In genomic region chr6:12291785-12292604, GRCh38 we compare ENCODE assay signal across 10 cellular contexts. TPM values are rescaled to one million over a fixed set of nuclear protein-coding genes. Genes with fewer than 3 reads are reported as not detected.
DNase-seq lines count a peak whose midpoint lies in the region; ATAC-seq and TF ChIP-seq lines count a peak whose summit lies in the region.
"Had no signal": no experiment of that assay in that cellular context is flagged by ENCODE, and none has a peak within 500 bp of the region (broad histone marks: within the 10 kb centered on the region; RNA-seq: fewer than 3 reads in every experiment).

No MANE protein-coding gene starts in this region.

- no peak overlapping the region for H3K27ac ChIP-seq in naive thymus-derived CD4-positive, alpha-beta T cell (ENCODE audit: low read depth, low read length)

- POLR2A ChIA-PET in naive thymus-derived CD4-positive, alpha-beta T cell (lab: Charles Lee) = no interaction called here
- POLR2A ChIA-PET in activated CD4-positive, alpha-beta memory T cell treated with anti-CD3 and anti-CD28 coated beads, Interleukin-2, amount 10 ng/mL, durations not matched to agents 7 days and 5 days (lab: Charles Lee) = no interaction called here

- no peak overlapping the region for H3K4me3 ChIP-seq in LNCaP clone FGC (ENCODE audit: low read depth, low read length)
- H3K4me3 ChIP-seq in naive thymus-derived CD4-positive, alpha-beta T cell (ENCODE audit: low read length) = no peak overlapping the region

- H3K27me3 Mint-ChIP-seq in naive thymus-derived CD4-positive, alpha-beta T cell = peaks cover 31 to 53% (median 38%) of the 10 kb centered on the region in 5 donors
- H3K27me3 Mint-ChIP-seq in activated CD4-positive, alpha-beta memory T cell treated with anti-CD3 and anti-CD28 coated beads, Interleukin-2, amount 10 ng/mL, durations not matched to agents 7 days and 5 days = peaks cover 45% of the 10 kb centered on the region

- CTCF ChIA-PET in naive thymus-derived CD4-positive, alpha-beta T cell (lab: Charles Lee) = no interaction called here
- CTCF ChIA-PET in activated CD4-positive, alpha-beta memory T cell treated with anti-CD3 and anti-CD28 coated beads, Interleukin-2, amount 10 ng/mL, durations not matched to agents 7 days and 5 days (lab: Charles Lee) = interaction anchor here (3.4 kb wide), 1 partner anchor 637 kb away, joined by 56 read pairs; no protein-coding TSS in a partner anchor

- DNase-seq in AG20443 (ENCODE audit: low spot score) (peak; percentile 24), LNCaP clone FGC (ENCODE audit: low read depth) (no peak), ecto neural progenitor cell (ENCODE audit: low spot score) (peak; percentile 54), mucosa of gallbladder (ENCODE audit: low spot score) (peak; percentile 42), GDM1 (lab: John Stamatoyannopoulos, UW) (no peak), NCI-H2107 treated with DMSO at 0.1 percent for 48 hours (lab: John Stamatoyannopoulos, UW; ENCODE audit: unreplicated experiment) (no peak)
- DNase-seq in naive thymus-derived CD4-positive, alpha-beta T cell = no peak
- no peak for DNase-seq in activated CD4-positive, alpha-beta memory T cell treated with anti-CD3 and anti-CD28 coated beads, Interleukin-2, amount 10 ng/mL, durations not matched to agents 7 days and 5 days
- DNase-seq: NCI-H2107 had no signal

- no peaks in the 10 kb centered on the region for H3K36me3 ChIP-seq in naive thymus-derived CD4-positive, alpha-beta T cell (ENCODE audit: control insufficient read depth in 2 of 3, insufficient read depth in 3 of 3, low read length in 3 of 3)

- H3K27ac Mint-ChIP-seq in naive thymus-derived CD4-positive, alpha-beta T cell = no peak overlapping the region
- no peak overlapping the region for H3K27ac Mint-ChIP-seq in activated CD4-positive, alpha-beta memory T cell treated with anti-CD3 and anti-CD28 coated beads, Interleukin-2, amount 10 ng/mL, durations not matched to agents 7 days and 5 days

- ATAC-seq in naive thymus-derived CD4-positive, alpha-beta T cell = no peak

- H3K36me3 Mint-ChIP-seq in naive thymus-derived CD4-positive, alpha-beta T cell = peaks cover 0 to 13% (median 4%) of the 10 kb centered on the region in 5 donors
- no peaks in the 10 kb centered on the region for H3K36me3 Mint-ChIP-seq in activated CD4-positive, alpha-beta memory T cell treated with anti-CD3 and anti-CD28 coated beads, Interleukin-2, amount 10 ng/mL, durations not matched to agents 7 days and 5 days (ENCODE audit: low read depth)

- no peaks in the 10 kb centered on the region for H3K9me3 Mint-ChIP-seq in naive thymus-derived CD4-positive, alpha-beta T cell
- H3K9me3 Mint-ChIP-seq in activated CD4-positive, alpha-beta memory T cell treated with anti-CD3 and anti-CD28 coated beads, Interleukin-2, amount 10 ng/mL, durations not matched to agents 7 days and 5 days = no peaks in the 10 kb centered on the region
- H3K9me3 Mint-ChIP-seq: central memory CD8-positive, alpha-beta T cell had no signal

- intact Hi-C loops in naive thymus-derived CD4-positive, alpha-beta T cell (cut with micrococcal nuclease) = loop anchor here in 1 of 2 donors (5.0 kb wide), 1 partner anchor 315 kb away; no protein-coding TSS in a partner anchor

- H3K4me1 Mint-ChIP-seq in naive thymus-derived CD4-positive, alpha-beta T cell = peaks cover 7 to 22% (median 16%) of the 10 kb centered on the region in 7 donors
- peaks cover 13% of the 10 kb centered on the region for H3K4me1 Mint-ChIP-seq in activated CD4-positive, alpha-beta memory T cell treated with anti-CD3 and anti-CD28 coated beads, Interleukin-2, amount 10 ng/mL, durations not matched to agents 7 days and 5 days

- peak; percentile 37; the same call in 1 of the 2 replicates for TF ChIP-seq CTCF in LNCaP clone FGC (IDR thresholded peaks at IDR 0.05; ENCODE audit: control insufficient read depth, extremely low read depth, insufficient read depth)

- peaks cover 0 to 3% of the 10 kb centered on the region in 2 donors for H3K27me3 ChIP-seq in naive thymus-derived CD4-positive, alpha-beta T cell (ENCODE audit: control insufficient read depth in 2 of 2, insufficient read depth in 2 of 2, low read length in 2 of 2)

- H3K4me3 Mint-ChIP-seq in naive thymus-derived CD4-positive, alpha-beta T cell = peak overlapping the region in 2 of 10 donors; percentile 6 to 38
- no peak overlapping the region for H3K4me3 Mint-ChIP-seq in activated CD4-positive, alpha-beta memory T cell treated with anti-CD3 and anti-CD28 coated beads, Interleukin-2, amount 10 ng/mL, durations not matched to agents 7 days and 5 days
- H3K4me3 Mint-ChIP-seq: central memory CD8-positive, alpha-beta T cell had no signal

- no peaks in the 10 kb centered on the region for H3K9me3 ChIP-seq in naive thymus-derived CD4-positive, alpha-beta T cell (ENCODE audit: control insufficient read depth in 2 of 3, low read length in 3 of 3)

- H3K4me1 ChIP-seq in naive thymus-derived CD4-positive, alpha-beta T cell (ENCODE audit: control insufficient read depth in 2 of 2, insufficient read depth in 2 of 2, low read length in 2 of 2) = no peaks in the 10 kb centered on the region

RNA-seq across cellular contexts. Expression of gene EDN1, which starts 1.8 kb away (rescaled TPM):
- 6.5 TPM for total RNA-seq in mucosa of gallbladder
- total RNA-seq in naive thymus-derived CD4-positive, alpha-beta T cell = 1 to 10 TPM in 4 of 5 experiments, under 1 TPM in 1; 0.17 to 1.7 (median 1.4) TPM
- under 1 TPM in 1 of 2 donors, not detected in 1; 0.12 TPM for polyA plus RNA-seq in naive thymus-derived CD4-positive, alpha-beta T cell
- under 1 TPM in 1 of 2 experiments, not detected in 1; 0.10 TPM for total RNA-seq in activated CD4-positive, alpha-beta memory T cell treated with anti-CD3 and anti-CD28 coated beads, Interleukin-2, amount 10 ng/mL, durations not matched to agents 7 days and 5 days

Comparison
In these comparisons a context has a peak if more than half of its experiments do, and no peak if none do; other contexts are left out.
1. DNase-seq: peak in AG20443 (single experiment), ecto neural progenitor cell (single experiment) and mucosa of gallbladder (single experiment); none in LNCaP clone FGC (single experiment), GDM1 (single experiment), naive thymus-derived CD4-positive, alpha-beta T cell (0 of 9), activated CD4-positive, alpha-beta memory T cell treated with anti-CD3 and anti-CD28 coated beads, Interleukin-2, amount 10 ng/mL, durations not matched to agents 7 days and 5 days (single experiment) and NCI-H2107 treated with DMSO at 0.1 percent for 48 hours (single experiment).